8 cellular contexts compared by ENCODE assay signal in genomic region chr3:52238761-52239701, GRCh38.
DNase-seq lines count a peak whose midpoint lies in the region; ATAC-seq lines count a peak whose summit lies in the region.

TWF2 (minus strand) TSS chr3:52239158; CDS start chr3:52239016, 142 bp downstream.

- ATAC-seq in GM18867 (IDR thresholded peaks at IDR 0.05; ENCODE audit: unreplicated experiment) (peak; percentile 72), HG03097 (IDR thresholded peaks at IDR 0.05; ENCODE audit: low FRiP score, unreplicated experiment) (peak; percentile 51)

- DNase-seq in AG08395 (ENCODE audit: low spot score) (peak; percentile 97), NCI-H748 treated with DMSO at 0.1 percent for 48 hours (lab: John Stamatoyannopoulos, UW) (peak; percentile 25), medulla oblongata (ENCODE audit: extremely low spot score) (peak; percentile 80)
- DNase-seq in activated CD8-positive, alpha-beta memory T cell treated with anti-CD3 and anti-CD28 coated beads for 1 hour (ENCODE audit: extremely low read depth in 1 of 2, low read depth in 1 of 2): peak; percentile 68 to 74
- DNase-seq in effector CD8-positive, alpha-beta T cell (lab: John Stamatoyannopoulos, UW): peak; percentile 82
- peak; percentile 69 to 84 (median 79) for DNase-seq in stimulated activated CD4-positive, alpha-beta T cell treated with anti-CD3 and anti-CD28 coated beads, TNF-alpha, amount 100 ng/mL, for 48 hours (ENCODE audit: low read depth in 3 of 3)

Comparison
In these comparisons a context has a peak if more than half of its experiments do, and no peak if none do; other contexts are left out.
1. Peak in every context shown above with its lines: DNase-seq and ATAC-seq.
2. DNase-seq: peak in every context shown above with its lines; median percentile 97 in AG08395; 82 in effector CD8-positive, alpha-beta T cell; 80 in medulla oblongata; 79 in stimulated activated CD4-positive, alpha-beta T cell treated with anti-CD3 and anti-CD28 coated beads, TNF-alpha, amount 100 ng/mL, for 48 hours; 71 in activated CD8-positive, alpha-beta memory T cell treated with anti-CD3 and anti-CD28 coated beads for 1 hour; 25 in NCI-H748 treated with DMSO at 0.1 percent for 48 hours.